ENCODE assay signal across 11 cellular contexts in the genomic region with DNA sequence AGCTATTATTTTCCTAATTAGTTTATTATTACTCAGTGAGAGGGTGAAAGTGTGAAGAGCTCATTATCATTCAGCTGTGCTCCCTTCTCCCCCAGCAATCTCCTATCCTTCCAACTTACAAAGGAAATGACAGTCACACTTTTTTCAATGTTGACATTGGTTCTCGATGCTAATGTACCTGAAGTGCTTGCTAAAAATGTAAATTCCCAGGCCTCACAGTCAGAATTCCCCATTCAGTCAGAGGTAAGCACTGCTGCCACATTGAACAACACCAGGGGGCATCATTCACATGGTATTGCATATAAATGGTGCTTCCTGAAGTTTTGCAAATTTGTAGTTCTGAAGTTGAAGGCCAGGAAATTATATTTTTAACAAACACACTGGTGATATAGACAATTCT.
DNase-seq lines count a peak whose midpoint lies in the region; ATAC-seq and TF ChIP-seq lines count a peak whose summit lies in the region.
"Had no signal": no experiment of that assay in that cellular context is flagged by ENCODE, and none has a peak within 500 bp of the region (broad histone marks: within the 10 kb centered on the region; RNA-seq: fewer than 3 reads in every experiment).

No MANE protein-coding gene starts in this region.

- H3K27ac Mint-ChIP-seq in chondrocyte (ENCODE audit: unreplicated experiment): no peak overlapping the region
- H3K27ac Mint-ChIP-seq: T-helper 1 cell treated with Interleukin-12 subunit alpha and Interleukin-12 subunit beta and Interleukin-4 antibody, amounts not matched to agents 30 μg/mL and 1 μg/mL, for 36 hours had no signal

- no peaks in the 10 kb centered on the region for H3K36me3 ChIP-seq in MG63
- H3K36me3 ChIP-seq: colonic mucosa had no signal

- no peaks in the 10 kb centered on the region for H3K27me3 ChIP-seq in MG63
- H3K27me3 ChIP-seq: colonic mucosa had no signal

- ATAC-seq in HG03354 (IDR thresholded peaks at IDR 0.05; ENCODE audit: poor library complexity, severe bottlenecking, unreplicated experiment): no peak
- ATAC-seq: activated T-cell treated with anti-CD3 and anti-CD28 coated beads, Interleukin-2, amount 50 U/mL, for 4 hours had no signal

- TF ChIP-seq CTCF in 22Rv1 (IDR thresholded peaks at IDR 0.05) (peak; percentile 36), GM12873 (IDR thresholded peaks at IDR 0.05; ENCODE audit: insufficient read depth, low read depth, low read length, missing control alignments) (peak; percentile 30), chondrocyte (IDR thresholded peaks at IDR 0.05) (peak; percentile 52)

- no peaks in the 10 kb centered on the region for H3K9me3 ChIP-seq in MG63
- H3K9me3 ChIP-seq: colonic mucosa had no signal

- H3K36me3 Mint-ChIP-seq in chondrocyte (ENCODE audit: low read depth): no peaks in the 10 kb centered on the region

- H3K27me3 Mint-ChIP-seq in chondrocyte (ENCODE audit: low read depth): peaks cover 3% of the 10 kb centered on the region

- DNase-seq in NCI-H2081 treated with DMSO at 0.1 percent for 48 hours (lab: John Stamatoyannopoulos, UW) (peak; percentile 38), chondrocyte (ENCODE audit: low spot score) (no peak), NCI-H524 treated with DMSO at 0.1 percent for 48 hours (lab: John Stamatoyannopoulos, UW) (no peak), MG63 (no peak)
- no peak for DNase-seq in activated CD8-positive, alpha-beta memory T cell treated with anti-CD3 and anti-CD28 coated beads, Interleukin-2, amount 50 U/mL, for 48 hours
- DNase-seq: activated T-cell treated with anti-CD3 and anti-CD28 coated beads, Interleukin-2, amount 50 U/mL, for 4 hours; colonic mucosa had no signal

- no peak overlapping the region for H3K4me3 Mint-ChIP-seq in chondrocyte (ENCODE audit: unreplicated experiment)
- H3K4me3 Mint-ChIP-seq: activated T-cell treated with anti-CD3 and anti-CD28 coated beads, Interleukin-2, amount 50 U/mL, for 4 hours; T-helper 1 cell treated with Interleukin-12 subunit alpha and Interleukin-12 subunit beta and Interleukin-4 antibody, amounts not matched to agents 30 μg/mL and 1 μg/mL, for 36 hours had no signal

- H3K27ac ChIP-seq in 22Rv1: no peak overlapping the region
- H3K27ac ChIP-seq: colonic mucosa had no signal

- H3K4me1 Mint-ChIP-seq in chondrocyte (ENCODE audit: low read depth): no peaks in the 10 kb centered on the region

- H3K9me3 Mint-ChIP-seq in chondrocyte (ENCODE audit: low read depth): no peaks in the 10 kb centered on the region
- H3K9me3 Mint-ChIP-seq: activated T-cell treated with anti-CD3 and anti-CD28 coated beads, Interleukin-2, amount 50 U/mL, for 4 hours; T-helper 1 cell treated with Interleukin-12 subunit alpha and Interleukin-12 subunit beta and Interleukin-4 antibody, amounts not matched to agents 30 μg/mL and 1 μg/mL, for 36 hours had no signal

- no peak overlapping the region for H3K4me3 ChIP-seq in MG63
- H3K4me3 ChIP-seq: colonic mucosa had no signal
